9 cellular contexts compared by ENCODE assay signal in genomic region chr14:32940066-32940651, GRCh38. TPM values are rescaled to one million over a fixed set of nuclear protein-coding genes. Genes with fewer than 3 reads are reported as not detected.
A peak's percentile ranks its signal among the peaks of the same experiment; 100 is the strongest.
DNase-seq lines count a peak whose midpoint lies in the region; ATAC-seq, FAIRE-seq and TF ChIP-seq lines count a peak whose summit lies in the region.
"Had no signal": no experiment of that assay in that cellular context is flagged by ENCODE, and none has a peak within 500 bp of the region (broad histone marks: within the 10 kb centered on the region; RNA-seq: fewer than 3 reads in every experiment).

No MANE protein-coding gene starts in this region.

- H3K4me1 Mint-ChIP-seq in T-helper 1 cell treated with Interleukin-12 subunit alpha and Interleukin-12 subunit beta and Interleukin-4 antibody, amounts not matched to agents 30 μg/mL and 1 μg/mL, for 36 hours (ENCODE audit: low read depth), result peaks cover 5% of the 10 kb centered on the region

- intact Hi-C loops in left ventricle myocardium superior (cut with micrococcal nuclease), result no loop called here

- H3K36me3 Mint-ChIP-seq in T-helper 1 cell treated with Interleukin-12 subunit alpha and Interleukin-12 subunit beta and Interleukin-4 antibody, amounts not matched to agents 30 μg/mL and 1 μg/mL, for 36 hours (ENCODE audit: low read depth), result no peaks in the 10 kb centered on the region

- no peak overlapping the region for H3K27ac Mint-ChIP-seq in T-helper 1 cell treated with Interleukin-12 subunit alpha and Interleukin-12 subunit beta and Interleukin-4 antibody, amounts not matched to agents 30 μg/mL and 1 μg/mL, for 36 hours

- H3K27ac ChIP-seq in VCaP, result peak overlapping the region; percentile 78
- H3K27ac ChIP-seq in skin epidermis, result peak overlapping the region in 17 of 21 experiments; percentile 39 to 87 (median 67)

- TF ChIP-seq CTCF in VCaP (conservative IDR thresholded peaks at IDR 0.05), result no peak

- FAIRE-seq in RCC 7860 (lab: Jason Lieb, UNC), result no peak

- ATAC-seq in left ventricle myocardium superior (peak; percentile 3), HG02763 (IDR thresholded peaks at IDR 0.05; ENCODE audit: unreplicated experiment) (no peak)

- peaks cover 69% of the 10 kb centered on the region for H3K27me3 Mint-ChIP-seq in T-helper 1 cell treated with Interleukin-12 subunit alpha and Interleukin-12 subunit beta and Interleukin-4 antibody, amounts not matched to agents 30 μg/mL and 1 μg/mL, for 36 hours (ENCODE audit: low read depth)

- H3K4me3 ChIP-seq in skin epidermis, result peak overlapping the region; percentile 26 to 58 (median 42)

- no peaks in the 10 kb centered on the region for H3K9me3 Mint-ChIP-seq in T-helper 1 cell treated with Interleukin-12 subunit alpha and Interleukin-12 subunit beta and Interleukin-4 antibody, amounts not matched to agents 30 μg/mL and 1 μg/mL, for 36 hours

- peak overlapping the region; percentile 84 for H3K4me3 Mint-ChIP-seq in T-helper 1 cell treated with Interleukin-12 subunit alpha and Interleukin-12 subunit beta and Interleukin-4 antibody, amounts not matched to agents 30 μg/mL and 1 μg/mL, for 36 hours

- no peak for DNase-seq in T-helper 1 cell
- DNase-seq in left ventricle myocardium superior, result no peak
- DNase-seq in amniotic stem cell (lab: John Stamatoyannopoulos, UW), result no peak
- DNase-seq in RCC 7860 (ENCODE audit: low spot score), result no peak

RNA-seq across cellular contexts. Expression of gene NPAS3, which starts 1.5 kb away (rescaled TPM):
- 1.1 TPM for total RNA-seq in left ventricle myocardium superior
- total RNA-seq: activated CD8-positive, alpha-beta memory T cell treated with anti-CD3 and anti-CD28 coated beads for 36 hours had no signal
